In genomic region chr10:58638406-58638805, GRCh38 we compare ENCODE assay signal across 22 cellular contexts.
DNase-seq lines count a peak whose midpoint lies in the region; ATAC-seq, FAIRE-seq and TF ChIP-seq lines count a peak whose summit lies in the region.
"Had no signal": no experiment of that assay in that cellular context is flagged by ENCODE, and none has a peak within 500 bp of the region (broad histone marks: within the 10 kb centered on the region; RNA-seq: fewer than 3 reads in every experiment).

No MANE protein-coding gene starts in this region.

- FAIRE-seq in RCC 7860 (lab: Jason Lieb, UNC), result no peak
- FAIRE-seq: GM12892 had no signal

- no peak for ATAC-seq in GM21737 (IDR thresholded peaks at IDR 0.05; ENCODE audit: unreplicated experiment)
- ATAC-seq: gastrocnemius medialis, left lung, upper lobe of right lung had no signal

- DNase-seq in AG10803 (ENCODE audit: low read depth) (peak; percentile 58), RCC 7860 (ENCODE audit: low spot score) (peak; percentile 38), foreskin melanocyte (peak; percentile 58), myocyte (ENCODE audit: low read depth) (peak; percentile 26), mucosa of gallbladder (ENCODE audit: low spot score) (no peak), SK-N-DZ (ENCODE audit: low spot score) (no peak), NOMO-1 treated with dmso at 0.1 percent for 144 hours (lab: John Stamatoyannopoulos, UW; ENCODE audit: unreplicated experiment) (no peak)
- DNase-seq: activated CD8-positive, alpha-beta memory T cell treated with anti-CD3 and anti-CD28 coated beads for 24 hours; activated naive CD8-positive, alpha-beta T cell treated with anti-CD3 and anti-CD28 coated beads for 36 hours; CD4-positive, CD25-positive, alpha-beta regulatory T cell; DMS153; gastrocnemius medialis; left lung; NCI-H187; NCI-H2227 treated with DMSO at 0.1 percent for 48 hours; PC-9; SK-N-SH; stimulated activated CD4-positive, alpha-beta T cell treated with anti-CD3 and anti-CD28 coated beads, Interleukin-4, amount 100 ng/mL, for 1 hour; upper lobe of right lung had no signal

- no peak overlapping the region for H3K4me3 ChIP-seq in AG10803 (ENCODE audit: low read length)
- H3K4me3 ChIP-seq: gastrocnemius medialis, left lung, ovary, PC-9, upper lobe of right lung had no signal

- TF ChIP-seq CTCF in AG10803 (conservative IDR thresholded peaks at IDR 0.05; ENCODE audit: low read length), result no peak

Comparison
In these comparisons a context has a peak if more than half of its experiments do, and no peak if none do; other contexts are left out.
1. DNase-seq: peak in AG10803 (single experiment), RCC 7860 (single experiment), foreskin melanocyte (single experiment) and myocyte (single experiment); none in mucosa of gallbladder (single experiment), SK-N-DZ (single experiment) and NOMO-1 treated with dmso at 0.1 percent for 144 hours (single experiment).